Comparison of ENCODE assay signal across 8 cellular contexts in the genomic region with DNA sequence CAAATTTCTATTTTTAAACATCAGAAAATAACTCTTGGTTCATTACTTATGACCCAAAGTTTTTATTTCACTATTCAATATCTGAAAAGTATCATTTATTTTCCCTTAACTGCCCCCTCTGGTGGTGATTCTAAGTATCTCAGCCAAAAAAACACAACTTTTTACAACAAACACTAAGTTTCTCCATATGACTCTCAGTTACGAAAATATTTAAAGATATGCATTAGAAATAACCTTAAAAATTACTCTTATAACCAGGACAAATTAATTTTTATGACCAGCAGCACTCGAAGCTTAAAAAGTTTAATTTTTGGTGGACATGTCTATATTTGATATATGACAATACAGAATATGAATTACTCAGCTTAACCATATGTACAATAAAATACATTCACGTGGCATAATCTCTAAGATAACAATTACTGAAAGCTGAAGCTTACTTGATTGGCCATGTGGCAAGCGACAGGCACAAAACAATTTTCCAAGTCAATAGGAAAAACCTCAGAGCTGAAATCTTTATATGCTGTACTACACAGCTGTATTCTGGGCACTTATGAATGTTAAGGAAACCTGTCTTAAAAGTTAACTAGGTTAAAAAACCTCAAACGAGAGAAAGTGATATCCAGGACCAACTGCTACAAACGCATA. TPM values are rescaled to one million over a fixed set of nuclear protein-coding genes. Genes with fewer than 3 reads are reported as not detected.
A peak's percentile ranks its signal among the peaks of the same experiment; 100 is the strongest.
DNase-seq lines count a peak whose midpoint lies in the region; ATAC-seq and TF ChIP-seq lines count a peak whose summit lies in the region.

No MANE protein-coding gene starts in this region.

- WGBS in gastroesophageal sphincter (ENCODE audit: low coverage in 1 of 2), 2 donors: 0% methylated on average over 6 of the region's 6 CpGs
- WGBS in sigmoid colon, 2 donors: 0 to 1% methylated on average over 6 of the region's 6 CpGs

- peak overlapping the region; percentile 99 to 100 (median 100) for H3K4me3 Mint-ChIP-seq in CD4-positive, CD25-positive, alpha-beta regulatory T cell

- no peak for TF ChIP-seq POLR2A in gastroesophageal sphincter (IDR thresholded peaks at IDR 0.05)
- no peak for TF ChIP-seq POLR2A in sigmoid colon (IDR thresholded peaks at IDR 0.05)

- peak overlapping the region; percentile 98 to 100 (median 100) for H3K27ac Mint-ChIP-seq in CD4-positive, CD25-positive, alpha-beta regulatory T cell

- TF ChIP-seq CTCF in HFF-Myc (IDR thresholded peaks at IDR 0.05; ENCODE audit: low read depth, low read length, missing control alignments): peak; percentile 47
- peak; percentile 78 for TF ChIP-seq CTCF in VCaP (conservative IDR thresholded peaks at IDR 0.05)
- TF ChIP-seq CTCF in gastroesophageal sphincter (IDR thresholded peaks at IDR 0.05): peak; percentile 67 to 74 (median 72)
- TF ChIP-seq CTCF in sigmoid colon (IDR thresholded peaks at IDR 0.05): peak in 3 of 4 experiments; percentile 62 to 68 (median 67)

- H3K9me3 ChIP-seq in CD4-positive, CD25-positive, alpha-beta regulatory T cell (ENCODE audit: control insufficient read depth in 2 of 2, low read length in 2 of 2): no peaks in the 10 kb centered on the region
- H3K9me3 ChIP-seq in gastroesophageal sphincter (no peaks in the 10 kb centered on the region), sigmoid colon (no peaks in the 10 kb centered on the region)

- H3K4me1 Mint-ChIP-seq in CD4-positive, CD25-positive, alpha-beta regulatory T cell: peaks cover 38 to 70% (median 45%) of the 10 kb centered on the region in 4 donors

- intact Hi-C loops in sigmoid colon (cut with DNase I): loop anchor here (2.0 to 5.0 kb wide), 3 partner anchors 106 to 167 kb away; no protein-coding TSS in a partner anchor

- no peak for TF ChIP-seq EP300 in gastroesophageal sphincter (IDR thresholded peaks at IDR 0.05)
- no peak for TF ChIP-seq EP300 in sigmoid colon (IDR thresholded peaks at IDR 0.05)

- ATAC-seq in CD4-positive, CD25-positive, alpha-beta regulatory T cell (ENCODE audit: low read depth in 2 of 2): no peak
- ATAC-seq in gastroesophageal sphincter (no peak), GM19397 (IDR thresholded peaks at IDR 0.05; ENCODE audit: unreplicated experiment) (no peak)

- peak in 2 of 3 donors; percentile 68 to 76 for DNase-seq in CD4-positive, CD25-positive, alpha-beta regulatory T cell
- DNase-seq in HFF-Myc (ENCODE audit: extremely low read depth, low read depth) (no peak), sigmoid colon (no peak), cerebellar nuclear complex (lab: John Stamatoyannopoulos, UW) (no peak), OCI-M2 (lab: John Stamatoyannopoulos, UW; ENCODE audit: unreplicated experiment) (no peak)

- H3K36me3 Mint-ChIP-seq in CD4-positive, CD25-positive, alpha-beta regulatory T cell: peaks cover 65% of the 10 kb centered on the region

- no peaks in the 10 kb centered on the region for H3K27me3 ChIP-seq in CD4-positive, CD25-positive, alpha-beta regulatory T cell (ENCODE audit: control insufficient read depth, insufficient read depth, low read length)
- no peaks in the 10 kb centered on the region for H3K27me3 ChIP-seq in gastroesophageal sphincter
- H3K27me3 ChIP-seq in sigmoid colon: no peaks in the 10 kb centered on the region

- H3K4me1 ChIP-seq in CD4-positive, CD25-positive, alpha-beta regulatory T cell (ENCODE audit: control insufficient read depth, insufficient read depth, low read length, poor library complexity, severe bottlenecking): peaks cover 56% of the 10 kb centered on the region
- H3K4me1 ChIP-seq in gastroesophageal sphincter: peaks cover 21 to 55% (median 42%) of the 10 kb centered on the region in 3 donors
- peaks cover 0 to 55% (median 51%) of the 10 kb centered on the region in 4 donors for H3K4me1 ChIP-seq in sigmoid colon

- H3K27ac ChIP-seq in CD4-positive, CD25-positive, alpha-beta regulatory T cell (ENCODE audit: insufficient read depth, low read length, poor library complexity, severe bottlenecking): peak overlapping the region; percentile 99
- peak overlapping the region; percentile 99 for H3K27ac ChIP-seq in VCaP
- H3K27ac ChIP-seq in gastroesophageal sphincter: peak overlapping the region; percentile 98 to 99 (median 99)
- H3K27ac ChIP-seq in sigmoid colon: peak overlapping the region; percentile 97 to 99 (median 98)

- peaks cover 25% of the 10 kb centered on the region for H3K27me3 Mint-ChIP-seq in CD4-positive, CD25-positive, alpha-beta regulatory T cell

- H3K36me3 ChIP-seq in CD4-positive, CD25-positive, alpha-beta regulatory T cell (ENCODE audit: control insufficient read depth, insufficient read depth, low read length): peaks cover 50% of the 10 kb centered on the region
- H3K36me3 ChIP-seq in gastroesophageal sphincter (peaks cover 14 to 44% of the 10 kb centered on the region in 2 donors), sigmoid colon (peaks cover 30 to 46% (median 32%) of the 10 kb centered on the region in 4 donors)

- H3K9me3 Mint-ChIP-seq in CD4-positive, CD25-positive, alpha-beta regulatory T cell: peaks cover 0 to 8% (median 0%) of the 10 kb centered on the region in 7 donors

- H3K4me3 ChIP-seq in CD4-positive, CD25-positive, alpha-beta regulatory T cell (ENCODE audit: low read depth, low read length): peak overlapping the region; percentile 100
- H3K4me3 ChIP-seq in HFF-Myc (replicated peaks; ENCODE audit: low read depth, low read length) (peak overlapping the region; percentile 87), gastroesophageal sphincter (peak overlapping the region; percentile 93 to 98), sigmoid colon (peak overlapping the region; percentile 83 to 98 (median 94))

RNA-seq across cellular contexts. Expression of a gene that starts 2.3 kb away (rescaled TPM):
- 465 TPM for total RNA-seq in CD4-positive, CD25-positive, alpha-beta regulatory T cell
- polyA plus RNA-seq in CD4-positive, CD25-positive, alpha-beta regulatory T cell: 100 to 1,000 TPM; 506 to 541 (median 520) TPM
- 100 to 1,000 TPM; 171 to 210 (median 189) TPM for total RNA-seq in gastroesophageal sphincter
- 100 to 1,000 TPM; 141 to 208 (median 181) TPM for total RNA-seq in sigmoid colon
- 100 to 1,000 TPM; 437 to 885 (median 514) TPM for polyA plus RNA-seq in sigmoid colon

RNA-seq across cellular contexts. Expression of a gene that starts 3.3 kb away (rescaled TPM):
- 115 TPM for total RNA-seq in CD4-positive, CD25-positive, alpha-beta regulatory T cell
- 100 to 1,000 TPM in 3 of 4 donors, 10 to 100 TPM in 1; 89.1 to 135 (median 125) TPM for polyA plus RNA-seq in CD4-positive, CD25-positive, alpha-beta regulatory T cell
- total RNA-seq in gastroesophageal sphincter (10 to 100 TPM; 61.1 to 92.1 (median 83.3) TPM), sigmoid colon (10 to 100 TPM; 58.1 to 97.1 (median 88.3) TPM)
- 100 to 1,000 TPM in 1 of 3 donors, 10 to 100 TPM in 2; 93.6 to 101 (median 94.9) TPM for polyA plus RNA-seq in sigmoid colon

RNA-seq across cellular contexts. Expression of a gene that starts 46.3 kb away (rescaled TPM):
- total RNA-seq in CD4-positive, CD25-positive, alpha-beta regulatory T cell: 10.9 TPM
- polyA plus RNA-seq in CD4-positive, CD25-positive, alpha-beta regulatory T cell: 10 to 100 TPM in 3 of 4 donors, 1 to 10 TPM in 1; 8.8 to 13.9 (median 13.2) TPM
- 1 to 10 TPM in 3 of 4 donors, under 1 TPM in 1; 0.62 to 4.4 (median 2.2) TPM for total RNA-seq in gastroesophageal sphincter
- 1 to 10 TPM in 3 of 4 donors, under 1 TPM in 1; 0.55 to 2.1 (median 1.7) TPM for total RNA-seq in sigmoid colon
- 10 to 100 TPM in 1 of 3 donors, 1 to 10 TPM in 1, under 1 TPM in 1; 0.60 to 15.0 (median 2.3) TPM for polyA plus RNA-seq in sigmoid colon

Comparison
In these comparisons a context has a peak if more than half of its experiments do, and no peak if none do; other contexts are left out.
1. DNase-seq: peak in CD4-positive, CD25-positive, alpha-beta regulatory T cell (2 of 3); none in HFF-Myc (single experiment), sigmoid colon (single experiment), cerebellar nuclear complex (0 of 2) and OCI-M2 (single experiment).
2. Peak in every context shown above with its lines, with median percentiles within 50 percentile points of each other: H3K27ac ChIP-seq, H3K4me3 ChIP-seq and CTCF ChIP-seq.